Comparison of ENCODE assay signal across 25 cellular contexts in the genomic region with DNA sequence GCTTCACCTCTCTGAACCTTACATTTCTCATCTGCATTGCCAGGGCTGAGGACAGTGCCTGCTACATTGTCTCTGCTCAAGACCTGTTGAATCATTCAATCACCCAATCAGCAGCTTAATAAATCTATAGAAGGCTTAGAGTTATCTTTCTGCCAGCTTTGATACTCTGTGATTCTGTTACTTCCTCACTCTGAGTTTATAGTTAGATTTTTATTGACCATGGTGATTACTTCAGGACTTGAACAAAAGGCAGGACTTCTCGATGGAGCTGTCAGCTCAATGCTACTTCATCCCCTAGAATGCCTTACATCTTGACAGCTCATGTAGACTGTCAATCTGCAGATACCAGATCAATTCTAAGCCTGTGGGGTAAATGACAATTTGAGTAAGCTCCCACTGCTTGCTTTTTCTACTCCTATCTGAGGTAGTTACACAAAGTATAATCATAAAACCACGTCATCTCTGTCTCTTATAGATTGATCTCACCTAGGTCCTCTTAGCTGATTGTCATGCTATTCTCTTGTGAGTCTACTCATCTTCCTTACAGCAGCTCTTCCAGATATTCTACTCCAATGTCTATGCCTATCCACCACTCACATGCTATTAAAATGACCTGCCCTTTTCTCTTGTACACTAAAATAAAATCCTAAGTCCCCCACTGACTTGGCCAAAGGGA.
"Had no signal": no experiment of that assay in that cellular context is flagged by ENCODE, and none has a peak within 500 bp of the region (broad histone marks: within the 10 kb centered on the region; RNA-seq: fewer than 3 reads in every experiment).

No MANE protein-coding gene starts in this region.

- DNase-seq: colonic mucosa; cortex of kidney; dermis blood vessel endothelial cell; dorsolateral prefrontal cortex; effector CD4-positive, alpha-beta T cell; effector CD8-positive, alpha-beta T cell; effector memory CD4-positive, alpha-beta T cell; effector memory CD8-positive, alpha-beta T cell; endodermal cell; erythroblast; esophagus squamous epithelium; foreskin fibroblast; foreskin keratinocyte; foreskin melanocyte; gastrocnemius medialis; glutamatergic neuron; head of caudate nucleus; heart left ventricle; heart right ventricle had no signal

- H3K9me3 Mint-ChIP-seq: dendritic cell treated with granulocyte-macrophage colony-stimulating factor and Interleukin-4, amounts not matched to agents 40 ng/mL and 50 ng/mL, for 4 days; endodermal cell had no signal

- H3K4me1 ChIP-seq: colonic mucosa, esophagus muscularis mucosa, esophagus squamous epithelium, foreskin keratinocyte, gastrocnemius medialis, gastroesophageal sphincter, heart left ventricle, heart right ventricle had no signal

- H3K27ac Mint-ChIP-seq: dendritic cell treated with granulocyte-macrophage colony-stimulating factor and Interleukin-4, amounts not matched to agents 40 ng/mL and 50 ng/mL, for 4 days; effector memory CD8-positive, alpha-beta T cell; endodermal cell had no signal

- ATAC-seq: effector memory CD8-positive, alpha-beta T cell; esophagus mucosa; foreskin keratinocyte; gastrocnemius medialis; gastroesophageal sphincter; heart left ventricle; heart right ventricle had no signal

- H3K4me3 Mint-ChIP-seq: dendritic cell treated with granulocyte-macrophage colony-stimulating factor and Interleukin-4, amounts not matched to agents 40 ng/mL and 50 ng/mL, for 4 days; effector memory CD8-positive, alpha-beta T cell; endodermal cell had no signal

- H3K36me3 ChIP-seq: colonic mucosa, esophagus muscularis mucosa, esophagus squamous epithelium, gastrocnemius medialis, gastroesophageal sphincter, heart left ventricle, heart right ventricle had no signal

- H3K4me1 Mint-ChIP-seq: endodermal cell had no signal

- H3K27ac ChIP-seq: colonic mucosa, coronary artery, dorsolateral prefrontal cortex, epithelial cell of prostate, esophagus muscularis mucosa, esophagus squamous epithelium, foreskin keratinocyte, gastrocnemius medialis, gastroesophageal sphincter, heart left ventricle, heart right ventricle had no signal

- H3K4me3 ChIP-seq: colonic mucosa, coronary artery, dorsolateral prefrontal cortex, esophagus muscularis mucosa, esophagus squamous epithelium, gastrocnemius medialis, gastroesophageal sphincter, heart left ventricle, heart right ventricle had no signal

- H3K9me3 ChIP-seq: colonic mucosa, esophagus muscularis mucosa, esophagus squamous epithelium, gastrocnemius medialis, gastroesophageal sphincter, heart right ventricle had no signal

- H3K27me3 Mint-ChIP-seq: dendritic cell treated with granulocyte-macrophage colony-stimulating factor and Interleukin-4, amounts not matched to agents 40 ng/mL and 50 ng/mL, for 4 days; effector memory CD8-positive, alpha-beta T cell had no signal
